ENCODE assay signal across 1 cellular context in genomic region chr17:78769200-78769773, GRCh38.
TF ChIP-seq lines count a peak whose summit lies in the region.

No MANE protein-coding gene starts in this region.

TF ChIP-seq in SK-N-SH treated with all-trans-retinoic acid at 6 μM for 48 hours, 23 proteins besides CTCF, POLR2A, EP300 and RAD21 (continued from another document):
- TF ChIP-seq TSHZ2 (CRISPR knock-in tag; IDR thresholded peaks at IDR 0.05) (no peak), PPARA (CRISPR knock-in tag; IDR thresholded peaks at IDR 0.05; ENCODE audit: borderline replicate concordance) (no peak), OSR1 (CRISPR knock-in tag; IDR thresholded peaks at IDR 0.05) (no peak), ZC3H10 (CRISPR knock-in tag; IDR thresholded peaks at IDR 0.05) (no peak), ZFP3 (CRISPR knock-in tag; IDR thresholded peaks at IDR 0.05) (no peak), CSDC2 (CRISPR knock-in tag; IDR thresholded peaks at IDR 0.05) (no peak), RARB (CRISPR knock-in tag; IDR thresholded peaks at IDR 0.05) (no peak), ZFP30 (CRISPR knock-in tag; IDR thresholded peaks at IDR 0.05) (no peak), BACH2 (CRISPR knock-in tag; IDR thresholded peaks at IDR 0.05; ENCODE audit: borderline replicate concordance) (no peak), SNAI2 (CRISPR knock-in tag; IDR thresholded peaks at IDR 0.05) (no peak), TOX (CRISPR knock-in tag; IDR thresholded peaks at IDR 0.05; ENCODE audit: borderline replicate concordance) (no peak), POU6F1 (CRISPR knock-in tag; IDR thresholded peaks at IDR 0.05; ENCODE audit: borderline replicate concordance, low read depth) (no peak), ARNTL (CRISPR knock-in tag; IDR thresholded peaks at IDR 0.05; ENCODE audit: borderline replicate concordance, low read depth) (no peak), ZNF8 (CRISPR knock-in tag; IDR thresholded peaks at IDR 0.05) (no peak), ZNF565 (CRISPR knock-in tag; conservative IDR thresholded peaks at IDR 0.05; ENCODE audit: low read depth) (no peak), CREB5 (CRISPR knock-in tag; IDR thresholded peaks at IDR 0.05; ENCODE audit: low read depth) (no peak), CSRNP3 (CRISPR knock-in tag; IDR thresholded peaks at IDR 0.05) (no peak)
